Comparison of ENCODE assay signal across 27 cellular contexts in the genomic region with DNA sequence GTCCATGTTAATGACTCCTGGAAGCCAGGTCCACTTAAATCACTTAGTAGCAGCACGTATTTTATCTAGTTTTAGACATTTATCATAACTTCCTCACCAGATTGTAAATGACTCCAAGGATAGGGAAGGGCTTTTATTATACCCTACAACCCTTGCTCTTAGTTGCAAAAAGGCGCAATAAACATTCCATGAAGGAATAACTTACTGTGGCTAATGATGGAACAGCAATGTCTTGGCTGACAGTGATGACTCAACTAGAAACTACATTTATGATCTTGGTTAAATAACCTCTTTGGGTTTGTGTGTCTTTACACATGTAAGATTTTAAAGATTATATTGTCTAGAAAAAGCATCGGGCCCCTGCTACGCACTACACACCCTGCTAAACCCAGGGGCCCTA.
"Had no signal": no experiment of that assay in that cellular context is flagged by ENCODE, and none has a peak within 500 bp of the region (broad histone marks: within the 10 kb centered on the region; RNA-seq: fewer than 3 reads in every experiment).

No MANE protein-coding gene starts in this region.

- H3K27me3 Mint-ChIP-seq: IgD-negative memory B cell had no signal

- H3K9me3 Mint-ChIP-seq: IgD-negative memory B cell had no signal

- H3K4me3 ChIP-seq: K562, SJSA1, SK-N-MC had no signal

- H3K4me1 Mint-ChIP-seq: IgD-negative memory B cell had no signal

- DNase-seq: Kasumi-1, MV-4-11, NCI-H1048, NCI-H1105 treated with DMSO at 0.1 percent for 48 hours, NCI-H1417 treated with DMSO at 0.1 percent for 48 hours, NCI-H146, NCI-H1694 treated with DMSO at 0.1 percent for 48 hours, NCI-H1930, NCI-H2081 treated with DMSO at 0.1 percent for 48 hours, NCI-H2171, NCI-H226, NCI-H446, NCI-H510A, NCI-H524 treated with DMSO at 0.1 percent for 48 hours, NCI-H69, NCI-H774, Right ventricle myocardium superior, RPMI8226, SIG-M5 had no signal

- FAIRE-seq: HTR-8/SVneo, K562, RCC 7860 had no signal

- H3K4me3 Mint-ChIP-seq: IgD-negative memory B cell had no signal

- H3K27me3 ChIP-seq: SJSA1 had no signal

- ATAC-seq: K562 had no signal

- H3K4me1 ChIP-seq: SJSA1 had no signal

- H3K27ac Mint-ChIP-seq: IgD-negative memory B cell had no signal

- H3K36me3 Mint-ChIP-seq: IgD-negative memory B cell had no signal

- H3K27ac ChIP-seq: HL-60, KMS-11, SJSA1, SK-N-MC had no signal

- H3K9me3 ChIP-seq: SJSA1 had no signal
